In genomic region chr7:100247152-100247757, GRCh38 we compare ENCODE assay signal across 1 cellular context.
TF ChIP-seq lines count a peak whose summit lies in the region.

No MANE protein-coding gene starts in this region.

TF ChIP-seq in HepG2, 621 proteins besides CTCF, POLR2A, EP300 and RAD21 (continued from another document and continues in another):
- TF ChIP-seq PAXIP1 (CRISPR knock-in tag; conservative IDR thresholded peaks at IDR 0.05) (peak; percentile 74), FOXO1 (CRISPR knock-in tag; IDR thresholded peaks at IDR 0.05) (peak; percentile 82), THAP9 (CRISPR knock-in tag; IDR thresholded peaks at IDR 0.05; ENCODE audit: borderline replicate concordance) (peak; percentile 42; the same call in 1 of the 2 replicates), FOXA1 (IDR thresholded peaks at IDR 0.05) (no peak), FOXA1 (CRISPR knock-in tag; IDR thresholded peaks at IDR 0.05) (peak; percentile 94), MNT (IDR thresholded peaks at IDR 0.05) (no peak), ARNTL (CRISPR knock-in tag; IDR thresholded peaks at IDR 0.05) (0 out of 2 replicates have a peak, but pooled peaks have one; percentile 39), ZSCAN5A (CRISPR knock-in tag; IDR thresholded peaks at IDR 0.05; ENCODE audit: borderline replicate concordance) (no peak), TIGD3 (CRISPR knock-in tag; IDR thresholded peaks at IDR 0.05; ENCODE audit: borderline replicate concordance) (no peak), ARID3A (IDR thresholded peaks at IDR 0.05; ENCODE audit: low read depth, low read length) (no peak), NFIC (IDR thresholded peaks at IDR 0.05; ENCODE audit: low read length) (peak; percentile 77), ISL2 (CRISPR knock-in tag; IDR thresholded peaks at IDR 0.05) (peak; percentile 34; the same call in 1 of the 2 replicates), ZEB1 (IDR thresholded peaks at IDR 0.05; ENCODE audit: insufficient replicate concordance, low read depth) (peak; percentile 80), KDM1A (CRISPR knock-in tag; IDR thresholded peaks at IDR 0.05) (peak; percentile 92), SALL1 (CRISPR knock-in tag; IDR thresholded peaks at IDR 0.05) (peak; percentile 73), HDAC2 (CRISPR knock-in tag; IDR thresholded peaks at IDR 0.05) (peak; percentile 70), ZNF878 (CRISPR knock-in tag; IDR thresholded peaks at IDR 0.05) (peak; percentile 43; the same call in 1 of the 2 replicates), ZSCAN31 (CRISPR knock-in tag; IDR thresholded peaks at IDR 0.05; ENCODE audit: low read depth) (0 out of 2 replicates have a peak, but pooled peaks have one; percentile 26), ZNF331 (CRISPR knock-in tag; IDR thresholded peaks at IDR 0.05) (0 out of 2 replicates have a peak, but pooled peaks have one; percentile 31), RERE (CRISPR knock-in tag; IDR thresholded peaks at IDR 0.05; ENCODE audit: low read depth) (peak; percentile 33; the same call in 1 of the 2 replicates), ZNF614 (CRISPR knock-in tag; IDR thresholded peaks at IDR 0.05; ENCODE audit: borderline replicate concordance) (peak; percentile 38; the same call in 1 of the 2 replicates), ZNF616 (CRISPR knock-in tag; IDR thresholded peaks at IDR 0.05; ENCODE audit: low read depth) (no peak), HNF1A (IDR thresholded peaks at IDR 0.05; ENCODE audit: low read depth) (no peak), HNF1A (CRISPR knock-in tag; IDR thresholded peaks at IDR 0.05; ENCODE audit: borderline replicate concordance) (peak; percentile 59; the same call in 1 of the 2 replicates), NFE2 (CRISPR knock-in tag; IDR thresholded peaks at IDR 0.05) (peak; percentile 55; the same call in 1 of the 2 replicates), ZNF510 (CRISPR knock-in tag; IDR thresholded peaks at IDR 0.05; ENCODE audit: low read depth) (no peak), PRMT3 (CRISPR knock-in tag; IDR thresholded peaks at IDR 0.05; ENCODE audit: borderline replicate concordance, low read depth) (no peak), ZNF720 (CRISPR knock-in tag; IDR thresholded peaks at IDR 0.05) (no peak), MIXL1 (CRISPR knock-in tag; IDR thresholded peaks at IDR 0.05) (no peak), TFAP4 (IDR thresholded peaks at IDR 0.05; ENCODE audit: borderline replicate concordance, low read depth) (peak; percentile 57; the same call in 1 of the 2 replicates), ZNF556 (CRISPR knock-in tag; IDR thresholded peaks at IDR 0.05; ENCODE audit: borderline replicate concordance) (no peak), ZSCAN9 (CRISPR knock-in tag; IDR thresholded peaks at IDR 0.05; ENCODE audit: borderline replicate concordance) (peak; percentile 53; the same call in 1 of the 2 replicates)
